Comparison of ENCODE assay signal across 8 cellular contexts in genomic region chr4:1130318-1131186, GRCh38. TPM values are rescaled to one million over a fixed set of nuclear protein-coding genes. Genes with fewer than 3 reads are reported as not detected.
A peak's percentile ranks its signal among the peaks of the same experiment; 100 is the strongest.
DNase-seq lines count a peak whose midpoint lies in the region; ATAC-seq lines count a peak whose summit lies in the region.

No MANE protein-coding gene starts in this region.

- H2BK120ac ChIP-seq in mesenchymal stem cell (ENCODE audit: low read depth, low read length), result no peak overlapping the region

- no peak overlapping the region for H3K23ac ChIP-seq in mesenchymal stem cell (ENCODE audit: low read length in 2 of 2)

- H2BK15ac ChIP-seq in mesenchymal stem cell (ENCODE audit: low read depth, poor library complexity, severe bottlenecking), result no peak overlapping the region

- no peak overlapping the region for H3K4me2 ChIP-seq in mesenchymal stem cell (ENCODE audit: low read length, poor library complexity, severe bottlenecking)

- H4K91ac ChIP-seq in mesenchymal stem cell (ENCODE audit: low read length), result no peak overlapping the region

- 34% methylated on average over 12 of the region's 13 CpGs for WGBS in mesenchymal stem cell

- peak; percentile 67 for ATAC-seq in HG02981 (IDR thresholded peaks at IDR 0.05; ENCODE audit: unreplicated experiment)

- no peaks in the 10 kb centered on the region for H3K9me3 ChIP-seq in mesenchymal stem cell (ENCODE audit: control insufficient read depth, low read length)

- no peak overlapping the region for H2AK5ac ChIP-seq in mesenchymal stem cell (ENCODE audit: low read length, severe bottlenecking)

- H3K4me3 ChIP-seq in mesenchymal stem cell (ENCODE audit: insufficient read depth in 1 of 2, low read depth in 1 of 2, low read length in 2 of 2), result no peak overlapping the region

- no peak overlapping the region for H3K14ac ChIP-seq in mesenchymal stem cell (ENCODE audit: low read length in 2 of 2)

- no peaks in the 10 kb centered on the region for H3K36me3 ChIP-seq in mesenchymal stem cell (ENCODE audit: control insufficient read depth in 1 of 2, insufficient read depth in 2 of 2, low read depth in 1 of 2, low read length in 2 of 2)

- H2AFZ ChIP-seq in mesenchymal stem cell (ENCODE audit: low read depth, low read length), result no peak overlapping the region

- no peak overlapping the region for H3K4ac ChIP-seq in mesenchymal stem cell (ENCODE audit: low read depth in 1 of 2, low read length in 2 of 2)

- no peak overlapping the region for H2BK12ac ChIP-seq in mesenchymal stem cell (ENCODE audit: low read length in 2 of 2)

- peak; percentile 50 for DNase-seq in SIG-M5 treated with dmso at 0.1 percent for 504 hours (lab: John Stamatoyannopoulos, UW; ENCODE audit: unreplicated experiment)
- DNase-seq in SIG-M5 (lab: John Stamatoyannopoulos, UW), result no peak
- DNase-seq in NCI-H460 (ENCODE audit: extremely low read depth, low read depth), result peak; percentile 69
- peak; percentile 76 to 80 for DNase-seq in activated CD4-positive, alpha-beta T cell treated with anti-CD3 and anti-CD28 coated beads, Interleukin-2, amount 50 U/mL, for 48 hours
- DNase-seq in effector CD4-positive, alpha-beta T cell, result peak; percentile 70
- peak; percentile 76 for DNase-seq in mesenchymal stem cell
- DNase-seq in stimulated activated CD8-positive, alpha-beta memory T cell treated with anti-CD3 and anti-CD28 coated beads, Interleukin-15, amount 100 ng/mL, for 48 hours (ENCODE audit: low read depth in 2 of 2), result peak; percentile 22 to 36

- H3K79me1 ChIP-seq in mesenchymal stem cell (replicated peaks; ENCODE audit: low read length, poor library complexity, severe bottlenecking), result peaks cover 1% of the 10 kb centered on the region

- H4K8ac ChIP-seq in mesenchymal stem cell (ENCODE audit: low read length), result no peak overlapping the region

- H2BK5ac ChIP-seq in mesenchymal stem cell (ENCODE audit: low read depth, low read length, poor library complexity, severe bottlenecking), result no peak overlapping the region

- no peaks in the 10 kb centered on the region for H3K4me1 ChIP-seq in mesenchymal stem cell (ENCODE audit: control insufficient read depth, insufficient read depth, low read depth, low read length)

- no peak overlapping the region for H3K18ac ChIP-seq in mesenchymal stem cell (ENCODE audit: low read depth in 1 of 2, low read length in 2 of 2)

- H3K27ac ChIP-seq in mesenchymal stem cell (ENCODE audit: low read length, poor library complexity, severe bottlenecking), result no peak overlapping the region

- H3K9ac ChIP-seq in mesenchymal stem cell (ENCODE audit: low read length), result no peak overlapping the region

- peaks cover 0 to 11% of the 10 kb centered on the region in 2 experiments for H3K27me3 ChIP-seq in mesenchymal stem cell (ENCODE audit: control insufficient read depth in 1 of 2, insufficient read depth in 1 of 2, low read length in 2 of 2)

RNA-seq across cellular contexts. Expression of gene RNF212, which starts 17.2 kb away (rescaled TPM):
- total RNA-seq in NCI-H460 (2014; rRNA removed; shearing (Covaris generic)), result 9.9 and 13.3 TPM in 2 replicates
- polyA plus RNA-seq in NCI-H460 (2014; cell fraction: nucleus; rRNA removed), result 2.4 and 16.1 TPM in 2 replicates
- polyA plus RNA-seq in mesenchymal stem cell (2013, experiment 1 of 2), result 2.9 TPM
- polyA plus RNA-seq in mesenchymal stem cell (2013, experiment 2 of 2), result 3.2 TPM

RNA-seq across cellular contexts. Expression of gene SPON2, which starts 41.8 kb away (rescaled TPM):
- total RNA-seq in NCI-H460 (2014; rRNA removed; shearing (Covaris generic)), result 0.17 TPM in 1 of 2 replicates, not detected in the other
- 0.05 TPM in 1 of 2 replicates, not detected in the other for polyA plus RNA-seq in NCI-H460 (2014; cell fraction: nucleus; rRNA removed)
- 3,023 TPM for polyA plus RNA-seq in mesenchymal stem cell (2013, experiment 1 of 2)
- 3,062 TPM for polyA plus RNA-seq in mesenchymal stem cell (2013, experiment 2 of 2)
